In genomic region chr4:48909697-48910096, GRCh38 we compare ENCODE assay signal across 8 cellular contexts. TPM values are rescaled to one million over a fixed set of nuclear protein-coding genes. Genes with fewer than 3 reads are reported as not detected.
DNase-seq lines count a peak whose midpoint lies in the region; ATAC-seq, FAIRE-seq and TF ChIP-seq lines count a peak whose summit lies in the region.

No MANE protein-coding gene starts in this region.

- H3K4me1 ChIP-seq in SJSA1 (replicated peaks) (peaks cover 16% of the 10 kb centered on the region), small intestine (ENCODE audit: control insufficient read depth in 2 of 2, insufficient read depth in 1 of 2, low read depth in 1 of 2, low read length in 1 of 2) (peaks cover 2 to 3% of the 10 kb centered on the region in 2 donors)

- H3K36me3 ChIP-seq in SJSA1: 0 out of 2 replicates have a peak, but pooled peaks cover 3% of the 10 kb centered on the region
- no peaks in the 10 kb centered on the region for H3K36me3 ChIP-seq in brain microvascular endothelial cell (replicated peaks)
- no peaks in the 10 kb centered on the region for H3K36me3 ChIP-seq in small intestine (ENCODE audit: control insufficient read depth in 2 of 2, insufficient read depth in 2 of 2, low read length in 2 of 2)

- in situ Hi-C loops in brain microvascular endothelial cell (cut with HindIII; ENCODE audit: low pct_ligation_motif_present, low sequenced_read_pairs): no loop called here

- H3K27me3 ChIP-seq in SJSA1 (replicated peaks) (no peaks in the 10 kb centered on the region), brain microvascular endothelial cell (replicated peaks) (no peaks in the 10 kb centered on the region), small intestine (ENCODE audit: control insufficient read depth in 2 of 2, insufficient read depth in 2 of 2, low read length in 2 of 2) (no peaks in the 10 kb centered on the region)

- DNase-seq in ELR (ENCODE audit: low read depth) (peak; percentile 98), SJSA1 (ENCODE audit: low read depth in 1 of 2, low spot score in 2 of 2) (peak; percentile 70 to 78), brain microvascular endothelial cell (peak; percentile 99), small intestine (peak; percentile 8), NCI-H128 (lab: John Stamatoyannopoulos, UW; ENCODE audit: unreplicated experiment) (no peak), amygdala (lab: John Stamatoyannopoulos, UW) (no peak), T-helper 17 cell (no peak)

- peaks cover 8% of the 10 kb centered on the region for H3K36me3 Mint-ChIP-seq in T-helper 17 cell (ENCODE audit: low read depth)

- H3K9me3 ChIP-seq in SJSA1 (replicated peaks) (no peaks in the 10 kb centered on the region), small intestine (ENCODE audit: control insufficient read depth, low read depth) (no peaks in the 10 kb centered on the region), T-helper 17 cell (ENCODE audit: control insufficient read depth, low read length, poor library complexity, severe bottlenecking) (no peaks in the 10 kb centered on the region)

- no peak for ATAC-seq in HG03097 (IDR thresholded peaks at IDR 0.05; ENCODE audit: low FRiP score, unreplicated experiment)
- no peak for ATAC-seq in T-helper 17 cell

- H3K4me1 Mint-ChIP-seq in T-helper 17 cell: peaks cover 24% of the 10 kb centered on the region

- H3K4me3 ChIP-seq in SJSA1 (no peak overlapping the region), brain microvascular endothelial cell (ENCODE audit: low read depth, low read length) (no peak overlapping the region), small intestine (ENCODE audit: low read depth in 1 of 2, low read length in 2 of 2) (no peak overlapping the region)

- 67 to 81% (median 74%) methylated on average over 3 of the region's 3 CpGs for WGBS in small intestine, 3 donors

- FAIRE-seq in small intestine (lab: Jason Lieb, UNC): no peak

- TF ChIP-seq CTCF in brain microvascular endothelial cell (IDR thresholded peaks at IDR 0.05; ENCODE audit: low read depth, low read length, missing control alignments): peak; percentile 8

- no peaks in the 10 kb centered on the region for H3K27me3 Mint-ChIP-seq in T-helper 17 cell

- H3K27ac ChIP-seq in SJSA1 (no peak overlapping the region), brain microvascular endothelial cell (peak overlapping the region; percentile 50), small intestine (ENCODE audit: low read depth in 1 of 2, low read length in 1 of 2) (no peak overlapping the region)

- H3K4me3 Mint-ChIP-seq in T-helper 17 cell: no peak overlapping the region

- H3K27ac Mint-ChIP-seq in T-helper 17 cell: no peak overlapping the region

RNA-seq across cellular contexts. Expression of gene OCIAD2, which starts 3.1 kb away (rescaled TPM):
- total RNA-seq in SJSA1 (2014; rRNA removed; shearing (Covaris generic)): 3.8 and 14.3 TPM in 2 replicates
- 100 to 1,000 TPM in 2 of 3 donors, 10 to 100 TPM in 1; 90.5 to 223 (median 184) TPM for polyA plus RNA-seq in small intestine
- total RNA-seq in T-helper 17 cell: 10 to 100 TPM; 54.1 to 61.9 TPM

Comparison
In these comparisons a context has a peak if more than half of its experiments do, and no peak if none do; other contexts are left out.
1. DNase-seq: peak in ELR (single experiment), SJSA1 (2 of 2), brain microvascular endothelial cell (single experiment) and small intestine (single experiment); none in NCI-H128 (single experiment), amygdala (0 of 56) and T-helper 17 cell (0 of 3).